27 cellular contexts compared by ENCODE assay signal in genomic region chr1:2470290-2471158, GRCh38. TPM values are rescaled to one million over a fixed set of nuclear protein-coding genes. Genes with fewer than 3 reads are reported as not detected.
DNase-seq lines count a peak whose midpoint lies in the region; ATAC-seq and TF ChIP-seq lines count a peak whose summit lies in the region.
"Had no signal": no experiment of that assay in that cellular context is flagged by ENCODE, and none has a peak within 500 bp of the region (broad histone marks: within the 10 kb centered on the region; RNA-seq: fewer than 3 reads in every experiment).

No MANE protein-coding gene starts in this region.

- peaks cover 0 to 95% of the 10 kb centered on the region in 2 experiments; a peak in 1 of 4 replicates for H3K4me1 ChIP-seq in SK-N-SH (ENCODE audit: control insufficient read depth in 1 of 2, insufficient read depth in 2 of 2, low read depth in 1 of 2, low read length in 1 of 2)
- H3K4me1 ChIP-seq: ascending aorta had no signal

- H3K9ac ChIP-seq in SK-N-SH: no peak overlapping the region

- H3K79me2 ChIP-seq in SK-N-SH (ENCODE audit: insufficient read depth): no peaks in the 10 kb centered on the region

- no peaks in the 10 kb centered on the region for H3F3A ChIP-seq in SK-N-SH (replicated peaks; ENCODE audit: insufficient read depth)

- TF ChIP-seq EP300 in SK-N-SH (IDR thresholded peaks at IDR 0.05; ENCODE audit: borderline replicate concordance in 1 of 2, low read depth in 1 of 2, low read length in 1 of 2): 0 out of 4 replicates have a peak, but pooled peaks of 1 of the 2 experiments have one; percentile 28

- H3K9me3 ChIP-seq in SK-N-SH: no peaks in the 10 kb centered on the region
- H3K9me3 ChIP-seq in WERI-Rb-1 (ENCODE audit: severe bottlenecking): no peaks in the 10 kb centered on the region
- H3K9me3 ChIP-seq: ascending aorta, tibial artery had no signal

- intact Hi-C loops in cardiac septum (cut with DNase I): no loop called here
- intact Hi-C loops in posterior cingulate gyrus (cut with DNase I): no loop called here

- WGBS in SK-N-SH (ENCODE audit: low lambda C conversion rate): 40% methylated on average over 6 of the region's 27 CpGs

- no peaks in the 10 kb centered on the region for H3K9me2 ChIP-seq in SK-N-SH

- H4K20me1 ChIP-seq in SK-N-SH (ENCODE audit: insufficient read depth): no peaks in the 10 kb centered on the region

- H3K27ac ChIP-seq in SK-N-SH (ENCODE audit: low read depth in 2 of 2, low read length in 1 of 2) (peak overlapping the region in 1 of 2 experiments; percentile 78; a peak in 2 of 4 replicates), WERI-Rb-1 (peak overlapping the region; percentile 98), substantia nigra (ENCODE audit: low read depth, low read length, poor library complexity, severe bottlenecking) (peak overlapping the region; percentile 45)
- H3K27ac ChIP-seq: ascending aorta, cardiac muscle cell, coronary artery, epithelial cell of prostate, PC-9, tibial artery had no signal

- H2AFZ ChIP-seq in SK-N-SH (ENCODE audit: low read depth): no peak overlapping the region
- H2AFZ ChIP-seq: PC-9 had no signal

- H3K36me3 ChIP-seq in SK-N-SH (replicated peaks in 1 of 2; ENCODE audit: control insufficient read depth in 1 of 2, insufficient read depth in 2 of 2, low read length in 1 of 2) (no peaks in the 10 kb centered on the region), WERI-Rb-1 (peaks cover 8% of the 10 kb centered on the region)
- H3K36me3 ChIP-seq: ascending aorta, cardiac muscle cell, tibial artery had no signal

- no peak overlapping the region for H3K4me3 ChIP-seq in SK-N-SH (ENCODE audit: low read depth in 2 of 2, low read length in 1 of 2)
- H3K4me3 ChIP-seq in WERI-Rb-1 (ENCODE audit: low read depth, low read length): no peak overlapping the region
- H3K4me3 ChIP-seq: ascending aorta, cardiac muscle cell, coronary artery, lung, PC-9, tibial artery had no signal

- TF ChIP-seq RAD21 in SK-N-SH (IDR thresholded peaks at IDR 0.05; ENCODE audit: low read length): no peak

- H3K27me3 ChIP-seq in SK-N-SH (ENCODE audit: insufficient read depth): no peaks in the 10 kb centered on the region
- H3K27me3 ChIP-seq in WERI-Rb-1 (ENCODE audit: insufficient read depth, low read depth, severe bottlenecking): no peaks in the 10 kb centered on the region

- POLR2A ChIA-PET in SK-N-SH (lab: Yijun Ruan, JAX): interaction anchor here (0.6 to 1.9 kb wide), 5 partner anchors 10 to 281 kb away, joined by 3 to 19 read pairs (median 3); no protein-coding TSS in a partner anchor

- TF ChIP-seq CTCF in SK-N-SH (IDR thresholded peaks at IDR 0.05) (no peak), WERI-Rb-1 (IDR thresholded peaks at IDR 0.05; ENCODE audit: low read depth, low read length) (no peak)

- H3K4me2 ChIP-seq in SK-N-SH: no peak overlapping the region
- H3K4me2 ChIP-seq: PC-9 had no signal

- peak; percentile 86 for DNase-seq in SK-N-SH
- DNase-seq in NCI-H2171 (lab: John Stamatoyannopoulos, UW): peak; percentile 59
- DNase-seq in WERI-Rb-1: peak; percentile 84
- DNase-seq in substantia nigra (lab: John Stamatoyannopoulos, UW): peak in 6 of 49 donors; percentile 23 to 89 (median 32)
- no peak for DNase-seq in cardiac septum (ENCODE audit: low spot score)
- no peak for DNase-seq in posterior cingulate gyrus
- no peak for DNase-seq in activated naive CD4-positive, alpha-beta T cell (lab: John Stamatoyannopoulos, UW)
- DNase-seq: activated CD4-positive, alpha-beta T cell treated with anti-CD3 and anti-CD28 coated beads, Interleukin-2, amount 10 ng/mL, durations not matched to agents 24 days and 14 days; activated CD8-positive, alpha-beta memory T cell treated with anti-CD3 and anti-CD28 coated beads for 24 hours; activated effector memory CD4-positive, alpha-beta T cell treated with Interleukin-2 at 50 U/mL for 16 hours; CD8-positive, alpha-beta memory T cell; effector memory CD4-positive, alpha-beta T cell; NCI-H187 treated with DMSO at 0.1 percent for 48 hours; NCI-H510A treated with DMSO at 0.1 percent for 48 hours; PC-9; SHP77; stimulated activated CD4-positive, alpha-beta T cell treated with anti-CD3 and anti-CD28 coated beads, Interleukin-4, amount 100 ng/mL, for 24 hours; tibial artery had no signal

- no peak for ATAC-seq in SK-N-SH treated with all-trans-retinoic acid at 6 μM for 48 hours
- ATAC-seq: natural killer cell treated with Interleukin-12 subunit alpha and Interleukin-12 subunit beta and Interleukin-15 and Interleukin-18, amount 100 ng/mL, for 72 hours had no signal

- CTCF ChIA-PET in SK-N-SH (lab: Yijun Ruan, JAX): interaction anchor here (0.9 to 3.9 kb wide), 13 partner anchors 10 to 276 kb away, joined by 3 to 20 read pairs (median 3); partner anchors contain the start of genes FAAP20 and PRXL2B

TF ChIP-seq in SK-N-SH, 30 proteins besides CTCF, POLR2A, EP300 and RAD21:
- TF ChIP-seq EZH2phosphoT487 (IDR thresholded peaks at IDR 0.05; ENCODE audit: borderline replicate concordance, low read depth): no peak
- TF ChIP-seq FOXJ3 (CRISPR knock-in tag; IDR thresholded peaks at IDR 0.05): 0 out of 2 replicates have a peak, but pooled peaks have one; percentile 33
- no peak for TF ChIP-seq SIN3A (IDR thresholded peaks at IDR 0.05; ENCODE audit: borderline replicate concordance, low read depth, low read length)
- no peak for TF ChIP-seq ZBTB33 (IDR thresholded peaks at IDR 0.05; ENCODE audit: borderline replicate concordance, low read depth)
- peak; percentile 64 for TF ChIP-seq CHD2 (IDR thresholded peaks at IDR 0.05; ENCODE audit: low read length, partially characterized antibody)
- peak; percentile 53; the same call in 1 of the 2 replicates for TF ChIP-seq MXI1 (IDR thresholded peaks at IDR 0.05; ENCODE audit: low read depth, low read length)
- TF ChIP-seq FOXM1 (IDR thresholded peaks at IDR 0.05; ENCODE audit: low read depth): no peak
TF ChIP-seq in SK-N-SH: peak in this region for 3.

TF ChIP-seq in SK-N-SH treated with all-trans-retinoic acid at 6 μM for 48 hours, 23 proteins besides CTCF, POLR2A, EP300 and RAD21:
- no peak for TF ChIP-seq ISL1 (CRISPR knock-in tag; IDR thresholded peaks at IDR 0.05)
- no peak for TF ChIP-seq TSHZ2 (CRISPR knock-in tag; IDR thresholded peaks at IDR 0.05)
- no peak for TF ChIP-seq OSR1 (CRISPR knock-in tag; IDR thresholded peaks at IDR 0.05)
- no peak for TF ChIP-seq CSRNP3 (CRISPR knock-in tag; IDR thresholded peaks at IDR 0.05)
TF ChIP-seq in SK-N-SH treated with all-trans-retinoic acid at 6 μM for 48 hours: peak in this region for 0.

RNA-seq across cellular contexts. Expression of gene PLCH2, which starts 5.6 kb away (rescaled TPM):
- polyA plus RNA-seq in SK-N-SH (2012; rRNA removed): 0.08 and 0.18 TPM in 2 replicates
- polyA plus RNA-seq in SK-N-SH (2012; cell fraction: cytosol; rRNA removed): 0.06 and 0.16 TPM in 2 replicates
- polyA plus RNA-seq in SK-N-SH (2012; cell fraction: nucleus; rRNA removed): 0.68 and 0.74 TPM in 2 replicates
- 0.11 TPM for total RNA-seq in cardiac septum
- total RNA-seq: ascending aorta had no signal

RNA-seq across cellular contexts. Expression of gene PANK4, which starts 55.9 kb away (rescaled TPM):
- polyA plus RNA-seq in SK-N-SH (2012; rRNA removed): 15.1 and 16.6 TPM in 2 replicates
- 5.9 and 8.7 TPM in 2 replicates for polyA plus RNA-seq in SK-N-SH (2012; cell fraction: cytosol; rRNA removed)
- polyA plus RNA-seq in SK-N-SH (2012; cell fraction: nucleus; rRNA removed): 64.1 and 71.4 TPM in 2 replicates
- 37.1 TPM for total RNA-seq in cardiac septum

RNA-seq across cellular contexts. Expression of gene PEX10, which starts 58.2 kb away (rescaled TPM):
- polyA plus RNA-seq in SK-N-SH (2012; rRNA removed): 25.7 and 28.6 TPM in 2 replicates
- 15.1 and 21.5 TPM in 2 replicates for polyA plus RNA-seq in SK-N-SH (2012; cell fraction: cytosol; rRNA removed)
- polyA plus RNA-seq in SK-N-SH (2012; cell fraction: nucleus; rRNA removed): 36.3 and 37.8 TPM in 2 replicates
- 18.1 TPM for total RNA-seq in cardiac septum

RNA-seq across cellular contexts. Expression of gene HES5, which starts 59.5 kb away (rescaled TPM):
- 0.03 and 0.05 TPM in 2 replicates for polyA plus RNA-seq in SK-N-SH (2012; rRNA removed)
- polyA plus RNA-seq in SK-N-SH (2012; cell fraction: cytosol; rRNA removed): 0.06 TPM in 1 of 2 replicates, not detected in the other
- 0.14 and 0.20 TPM in 2 replicates for polyA plus RNA-seq in SK-N-SH (2012; cell fraction: nucleus; rRNA removed)
- total RNA-seq in cardiac septum: 2.0 TPM
- total RNA-seq: activated CD4-positive, alpha-beta T cell treated with anti-CD3 and anti-CD28 coated beads, Interleukin-2, amount 10 ng/mL, durations not matched to agents 24 days and 14 days; ascending aorta; cardiac muscle cell; CD8-positive, alpha-beta memory T cell; G401; natural killer cell treated with Interleukin-12 subunit alpha and Interleukin-12 subunit beta and Interleukin-15 and Interleukin-18, amount 100 ng/mL, for 72 hours; osteoblast; PC-9 had no signal
- polyA plus RNA-seq: cardiac muscle cell; CD8-positive, alpha-beta memory T cell had no signal

Comparison
In these comparisons a context has a peak if more than half of its experiments do, and no peak if none do; other contexts are left out.
1. DNase-seq: peak in SK-N-SH (single experiment), NCI-H2171 (single experiment) and WERI-Rb-1 (single experiment); none in cardiac septum (single experiment), posterior cingulate gyrus (0 of 10) and activated naive CD4-positive, alpha-beta T cell (0 of 4).